Comparison of ENCODE assay signal across 10 cellular contexts in genomic region chr18:24734058-24734457, GRCh38.
A peak's percentile ranks its signal among the peaks of the same experiment; 100 is the strongest.
DNase-seq lines count a peak whose midpoint lies in the region; ATAC-seq and TF ChIP-seq lines count a peak whose summit lies in the region.
"Had no signal": no experiment of that assay in that cellular context is flagged by ENCODE, and none has a peak within 500 bp of the region (broad histone marks: within the 10 kb centered on the region; RNA-seq: fewer than 3 reads in every experiment).

No MANE protein-coding gene starts in this region.

- no peaks in the 10 kb centered on the region for H3K36me3 Mint-ChIP-seq in activated T-cell treated with anti-CD3 and anti-CD28 coated beads, Interleukin-2, amount 50 U/mL, for 72 hours (ENCODE audit: insufficient read depth in 2 of 2)
- H3K36me3 Mint-ChIP-seq: activated naive CD4-positive, alpha-beta T cell treated with anti-CD3 and anti-CD28 coated beads, Interleukin-2, amount 10 ng/mL, durations not matched to agents 7 days and 5 days; CD14-positive monocyte had no signal

- no peaks in the 10 kb centered on the region for H3K27me3 Mint-ChIP-seq in activated T-cell treated with anti-CD3 and anti-CD28 coated beads, Interleukin-2, amount 50 U/mL, for 72 hours (ENCODE audit: low read depth)
- H3K27me3 Mint-ChIP-seq: activated naive CD4-positive, alpha-beta T cell treated with anti-CD3 and anti-CD28 coated beads, Interleukin-2, amount 10 ng/mL, durations not matched to agents 7 days and 5 days had no signal

- DNase-seq in NCI-H345 (lab: John Stamatoyannopoulos, UW) = peak; percentile 11
- no peak for DNase-seq in NCI-H345 treated with DMSO at 0.1 percent for 48 hours (lab: John Stamatoyannopoulos, UW; ENCODE audit: unreplicated experiment)
- peak; percentile 21 to 36 for DNase-seq in NCI-H1930 (lab: John Stamatoyannopoulos, UW)
- peak; percentile 2 for DNase-seq in choroid plexus epithelial cell (ENCODE audit: low read depth)
- peak; percentile 35 for DNase-seq in occipital lobe (lab: John Stamatoyannopoulos, UW)
- DNase-seq in stimulated activated naive CD8-positive, alpha-beta T cell treated with anti-CD3 and anti-CD28 coated beads, Interleukin-15, Interleukin-2, amounts not matched to agents 100 U/mL and 50 U/mL, for 24 hours = no peak
- DNase-seq in NK-92 (lab: John Stamatoyannopoulos, UW; ENCODE audit: unreplicated experiment) = no peak
- no peak for DNase-seq in activated T-cell treated with anti-CD3 and anti-CD28 coated beads, Interleukin-2, amount 50 U/mL, for 72 hours
- DNase-seq: activated naive CD4-positive, alpha-beta T cell treated with anti-CD3 and anti-CD28 coated beads, Interleukin-2, amount 10 ng/mL, durations not matched to agents 7 days and 5 days had no signal

- no peak for ATAC-seq in stimulated activated naive CD8-positive, alpha-beta T cell treated with anti-CD3 and anti-CD28 coated beads, Interleukin-15, Interleukin-2, amounts not matched to agents 100 U/mL and 50 U/mL, for 24 hours
- no peak for ATAC-seq in activated T-cell treated with anti-CD3 and anti-CD28 coated beads, Interleukin-2, amount 50 U/mL, for 72 hours (replicated peaks in 1 of 2)

- no peak overlapping the region for H3K4me3 ChIP-seq in choroid plexus epithelial cell (ENCODE audit: low read depth, low read length)

- H3K4me1 Mint-ChIP-seq in activated T-cell treated with anti-CD3 and anti-CD28 coated beads, Interleukin-2, amount 50 U/mL, for 72 hours (ENCODE audit: low read depth) = no peaks in the 10 kb centered on the region
- H3K4me1 Mint-ChIP-seq: activated naive CD4-positive, alpha-beta T cell treated with anti-CD3 and anti-CD28 coated beads, Interleukin-2, amount 10 ng/mL, durations not matched to agents 7 days and 5 days had no signal

- H3K4me3 Mint-ChIP-seq in activated T-cell treated with anti-CD3 and anti-CD28 coated beads, Interleukin-2, amount 50 U/mL, for 72 hours = no peak overlapping the region
- H3K4me3 Mint-ChIP-seq: activated naive CD4-positive, alpha-beta T cell treated with anti-CD3 and anti-CD28 coated beads, Interleukin-2, amount 10 ng/mL, durations not matched to agents 7 days and 5 days; CD14-positive monocyte had no signal

- no peaks in the 10 kb centered on the region for H3K9me3 Mint-ChIP-seq in activated T-cell treated with anti-CD3 and anti-CD28 coated beads, Interleukin-2, amount 50 U/mL, for 72 hours
- H3K9me3 Mint-ChIP-seq: activated naive CD4-positive, alpha-beta T cell treated with anti-CD3 and anti-CD28 coated beads, Interleukin-2, amount 10 ng/mL, durations not matched to agents 7 days and 5 days; CD14-positive monocyte had no signal

- TF ChIP-seq CTCF in choroid plexus epithelial cell (conservative IDR thresholded peaks at IDR 0.05; ENCODE audit: low read depth, low read length) = no peak

- no peak overlapping the region for H3K27ac Mint-ChIP-seq in activated T-cell treated with anti-CD3 and anti-CD28 coated beads, Interleukin-2, amount 50 U/mL, for 72 hours
- H3K27ac Mint-ChIP-seq: activated naive CD4-positive, alpha-beta T cell treated with anti-CD3 and anti-CD28 coated beads, Interleukin-2, amount 10 ng/mL, durations not matched to agents 7 days and 5 days; CD14-positive monocyte had no signal

Comparison
In these comparisons a context has a peak if more than half of its experiments do, and no peak if none do; other contexts are left out.
1. DNase-seq: peak in NCI-H345 (single experiment), NCI-H1930 (2 of 2), choroid plexus epithelial cell (single experiment) and occipital lobe (single experiment); none in NCI-H345 treated with DMSO at 0.1 percent for 48 hours (single experiment), stimulated activated naive CD8-positive, alpha-beta T cell treated with anti-CD3 and anti-CD28 coated beads, Interleukin-15, Interleukin-2, amounts not matched to agents 100 U/mL and 50 U/mL, for 24 hours (single experiment), NK-92 (single experiment) and activated T-cell treated with anti-CD3 and anti-CD28 coated beads, Interleukin-2, amount 50 U/mL, for 72 hours (0 of 2).